In the genomic region with DNA sequence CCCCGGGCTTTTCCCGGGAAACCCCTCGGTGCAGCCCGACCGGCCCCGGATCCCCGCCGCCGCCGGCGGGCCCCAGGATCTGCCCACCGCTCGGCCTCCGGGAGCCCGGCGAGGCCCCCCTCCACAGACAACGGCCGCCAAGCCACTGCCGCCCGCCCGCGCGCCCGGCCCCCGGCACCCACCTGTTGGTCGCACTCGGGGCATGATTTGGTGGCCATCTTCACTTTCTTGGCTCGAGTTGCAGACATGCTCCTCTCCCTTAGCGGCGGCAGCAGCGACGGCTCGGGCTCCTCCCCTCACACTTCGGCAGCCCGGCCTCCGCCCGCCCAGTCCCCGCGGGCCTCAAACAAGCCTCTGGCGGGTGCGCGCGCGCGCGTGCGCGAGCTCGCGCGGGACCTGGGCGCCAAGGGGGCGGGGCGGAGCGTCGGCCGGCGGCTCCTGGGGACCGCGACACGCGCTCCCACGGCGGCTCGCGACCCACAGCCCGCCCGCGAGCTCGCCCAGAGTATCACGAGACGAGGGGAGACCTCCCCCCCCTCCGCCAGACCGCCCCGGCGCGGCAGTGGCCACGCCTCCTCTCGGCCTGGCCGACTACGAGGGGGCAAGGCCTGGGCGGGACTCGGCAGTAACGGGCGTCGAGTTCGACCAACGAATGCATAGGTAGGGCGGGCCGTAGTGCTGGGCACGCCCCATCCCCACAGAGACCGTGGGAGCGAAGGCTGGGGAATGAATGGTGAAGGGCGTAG, we compare ENCODE assay signal across 8 cellular contexts. TPM values are rescaled to one million over a fixed set of nuclear protein-coding genes. Genes with fewer than 3 reads are reported as not detected.
DNase-seq lines count a peak whose midpoint lies in the region; ATAC-seq and TF ChIP-seq lines count a peak whose summit lies in the region.

A gene with protein sequence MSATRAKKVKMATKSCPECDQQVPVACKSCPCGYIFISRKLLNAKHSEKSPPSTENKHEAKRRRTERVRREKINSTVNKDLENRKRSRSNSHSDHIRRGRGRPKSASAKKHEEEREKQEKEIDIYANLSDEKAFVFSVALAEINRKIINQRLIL (minus strand): TSS at position 279 of the 746 bp plus-strand sequence. CDS start 31 bp downstream, at position 248.

- no peak for TF ChIP-seq CTCF in VCaP (conservative IDR thresholded peaks at IDR 0.05)
- no peak for TF ChIP-seq CTCF in breast epithelium (IDR thresholded peaks at IDR 0.05)

- H3K27ac ChIP-seq in VCaP (peak within 1 kb of the TSS; percentile 79), breast epithelium (peak within 1 kb of the TSS; percentile 87 to 92)

- no peak for TF ChIP-seq POLR2A in breast epithelium (IDR thresholded peaks at IDR 0.05)

- DNase-seq in ACHN (peak; percentile 96), NCI-H2196 treated with DMSO at 0.1 percent for 48 hours (lab: John Stamatoyannopoulos, UW; ENCODE audit: unreplicated experiment) (peak; percentile 61), breast epithelium (ENCODE audit: low spot score in 2 of 2) (peak; percentile 88 to 89), iPS-NIHi7 (ENCODE audit: extremely low spot score) (peak; percentile 98), smooth muscle cell of the brain vasculature (ENCODE audit: low read depth, low spot score) (peak; percentile 88)

- H3K9me3 ChIP-seq in breast epithelium = no peaks in the 10 kb centered on the region

- no peaks in the 10 kb centered on the region for H3K27me3 ChIP-seq in breast epithelium

- intact Hi-C loops in breast epithelium (cut with DNase I; ENCODE audit: low total_unique reads) = no loop called here

- ATAC-seq in GM18870 (IDR thresholded peaks at IDR 0.05; ENCODE audit: unreplicated experiment) = peak; percentile 88
- ATAC-seq in HG03135 (IDR thresholded peaks at IDR 0.05; ENCODE audit: unreplicated experiment) = peak; percentile 96

- H3K4me1 ChIP-seq in breast epithelium = no peaks in the 10 kb centered on the region

- in situ Hi-C loops in ACHN (cut with HindIII; ENCODE audit: low pct_ligation_motif_present, low pct_unique_long_range_greater_than_20kb, low sequenced_read_pairs) = no loop called here

- H3K4me3 ChIP-seq in breast epithelium = peak within 1 kb of the TSS; percentile 84 to 98 (median 91)

- H3K36me3 ChIP-seq in breast epithelium = no peaks in the 10 kb centered on the region

RNA-seq across cellular contexts. Expression of the gene that starts here (rescaled TPM):
- 1 to 10 TPM; 3.6 to 7.6 (median 5.9) TPM for total RNA-seq in breast epithelium

Comparison
In these comparisons a context has a peak if more than half of its experiments do, and no peak if none do; other contexts are left out.
1. Peak in every context shown above with its lines: DNase-seq, ATAC-seq, H3K4me3 ChIP-seq and H3K27ac ChIP-seq.